ENCODE assay signal across 21 cellular contexts in genomic region chr14:81476816-81477215, GRCh38.
"Had no signal": no experiment of that assay in that cellular context is flagged by ENCODE, and none has a peak within 500 bp of the region (broad histone marks: within the 10 kb centered on the region; RNA-seq: fewer than 3 reads in every experiment).

No MANE protein-coding gene starts in this region.

- H3K4me3 Mint-ChIP-seq: endodermal cell; memory B cell; mesothelial cell of epicardium; natural killer cell treated with Interleukin-12 subunit alpha and Interleukin-12 subunit beta and Interleukin-15 and Interleukin-18, amount 100 ng/mL, for 72 hours; stimulated activated effector memory CD8-positive, alpha-beta T cell treated with anti-CD3 and anti-CD28 coated beads, Interleukin-12 subunit alpha, Interleukin-12 subunit beta, amount 100 ng/mL, for 72 hours had no signal

- H3K4me1 ChIP-seq: right lobe of liver, thyroid gland, uterus had no signal

- ATAC-seq: natural killer cell treated with Interleukin-12 subunit alpha and Interleukin-12 subunit beta and Interleukin-15 and Interleukin-18, amount 100 ng/mL, for 72 hours; stimulated activated effector memory CD8-positive, alpha-beta T cell treated with anti-CD3 and anti-CD28 coated beads, Interleukin-12 subunit alpha, Interleukin-12 subunit beta, amount 100 ng/mL, for 72 hours; stimulated activated naive CD8-positive, alpha-beta T cell treated with anti-CD3 and anti-CD28 coated beads, Interleukin-15, Interleukin-2, amounts not matched to agents 100 U/mL and 50 U/mL, for 24 hours had no signal

- H3K27ac ChIP-seq: coronary artery, right lobe of liver, suprapubic skin, thyroid gland, upper lobe of left lung, uterus had no signal

- DNase-seq: effector CD4-positive, alpha-beta T cell; endodermal cell; erythroblast; heart left ventricle; hypothalamus; kidney glomerular epithelial cell; psoas muscle; retina; right lobe of liver; stimulated activated CD4-positive, alpha-beta T cell treated with anti-CD3 and anti-CD28 coated beads, Interleukin-4, amount 100 ng/mL, for 1 hour; stimulated activated CD8-positive, alpha-beta memory T cell treated with anti-CD3 and anti-CD28 coated beads, Interleukin-4, amount 100 ng/mL, for 48 hours; stimulated activated naive CD8-positive, alpha-beta T cell treated with anti-CD3 and anti-CD28 coated beads, Interleukin-15, Interleukin-2, amounts not matched to agents 100 U/mL and 50 U/mL, for 24 hours; thyroid gland; uterus had no signal

- H3K27me3 ChIP-seq: heart left ventricle, right lobe of liver, suprapubic skin, thyroid gland, upper lobe of left lung, uterus had no signal

- H3K9me3 ChIP-seq: heart left ventricle, psoas muscle, right lobe of liver, suprapubic skin, thyroid gland, upper lobe of left lung, uterus had no signal

- H3K9me3 Mint-ChIP-seq: endodermal cell; memory B cell; mesothelial cell of epicardium; natural killer cell treated with Interleukin-12 subunit alpha and Interleukin-12 subunit beta and Interleukin-15 and Interleukin-18, amount 100 ng/mL, for 72 hours; stimulated activated effector memory CD8-positive, alpha-beta T cell treated with anti-CD3 and anti-CD28 coated beads, Interleukin-12 subunit alpha, Interleukin-12 subunit beta, amount 100 ng/mL, for 72 hours had no signal

- H3K36me3 ChIP-seq: uterus had no signal

- H3K4me3 ChIP-seq: coronary artery, heart left ventricle, psoas muscle, right lobe of liver, suprapubic skin, thyroid gland, upper lobe of left lung, uterus had no signal

- H3K4me1 Mint-ChIP-seq: endodermal cell had no signal

- H3K27ac Mint-ChIP-seq: endodermal cell; mesothelial cell of epicardium; natural killer cell treated with Interleukin-12 subunit alpha and Interleukin-12 subunit beta and Interleukin-15 and Interleukin-18, amount 100 ng/mL, for 72 hours; stimulated activated effector memory CD8-positive, alpha-beta T cell treated with anti-CD3 and anti-CD28 coated beads, Interleukin-12 subunit alpha, Interleukin-12 subunit beta, amount 100 ng/mL, for 72 hours had no signal

- H3K27me3 Mint-ChIP-seq: memory B cell; natural killer cell treated with Interleukin-12 subunit alpha and Interleukin-12 subunit beta and Interleukin-15 and Interleukin-18, amount 100 ng/mL, for 72 hours had no signal
